In genomic region chr6:13404115-13404891, GRCh38 we compare ENCODE assay signal across 11 cellular contexts.
DNase-seq lines count a peak whose midpoint lies in the region; ATAC-seq and TF ChIP-seq lines count a peak whose summit lies in the region.
"Had no signal": no experiment of that assay in that cellular context is flagged by ENCODE, and none has a peak within 500 bp of the region (broad histone marks: within the 10 kb centered on the region; RNA-seq: fewer than 3 reads in every experiment).

No MANE protein-coding gene starts in this region.

- ATAC-seq in HG03159 (IDR thresholded peaks at IDR 0.05; ENCODE audit: unreplicated experiment) = no peak

- no peaks in the 10 kb centered on the region for H3K36me3 Mint-ChIP-seq in HFFc6 (ENCODE audit: low read depth)

- no peaks in the 10 kb centered on the region for H3K36me3 ChIP-seq in left ventricle myocardium inferior
- H3K36me3 ChIP-seq: colonic mucosa had no signal

- H3K4me3 Mint-ChIP-seq in HFFc6 = no peak overlapping the region

- H3K4me3 ChIP-seq in left ventricle myocardium inferior (no peak overlapping the region), skin epidermis (no peak overlapping the region)
- H3K4me3 ChIP-seq: colonic mucosa had no signal

- TF ChIP-seq CTCF in HFFc6 (IDR thresholded peaks at IDR 0.05) (no peak), left ventricle myocardium inferior (IDR thresholded peaks at IDR 0.05; ENCODE audit: borderline replicate concordance) (no peak)

- H3K27ac ChIP-seq in left ventricle myocardium inferior (replicated peaks) = peak overlapping the region; percentile 88
- peak overlapping the region in 11 of 21 experiments; percentile 3 to 74 (median 50) for H3K27ac ChIP-seq in skin epidermis
- H3K27ac ChIP-seq: colonic mucosa had no signal

- no peaks in the 10 kb centered on the region; the same call in 1 of the 2 replicates for H3K27me3 Mint-ChIP-seq in HFFc6 (ENCODE audit: insufficient read depth)

- DNase-seq in HFFc6 (peak; percentile 24), UCSD-AML1 (lab: John Stamatoyannopoulos, UW; ENCODE audit: unreplicated experiment) (peak; percentile 27), left ventricle myocardium inferior (no peak), DMS153 treated with DMSO at 0.1 percent for 48 hours (lab: John Stamatoyannopoulos, UW; ENCODE audit: unreplicated experiment) (no peak), C1 segment of cervical spinal cord (lab: John Stamatoyannopoulos, UW) (no peak)
- no peak for DNase-seq in activated CD4-positive, alpha-beta T cell treated with anti-CD3 and anti-CD28 coated beads for 1 hour
- DNase-seq: colonic mucosa; stimulated activated CD4-positive, alpha-beta T cell treated with anti-CD3 and anti-CD28 coated beads, Interleukin-4, amount 100 ng/mL, for 24 hours; SW 1271 had no signal

- intact Hi-C loops in left ventricle myocardium inferior (cut with micrococcal nuclease) = no loop called here

- peak overlapping the region; percentile 71 for H3K27ac Mint-ChIP-seq in HFFc6

- H3K9me3 ChIP-seq in left ventricle myocardium inferior (replicated peaks) = no peaks in the 10 kb centered on the region
- H3K9me3 ChIP-seq: colonic mucosa had no signal

- H3K4me1 ChIP-seq in left ventricle myocardium inferior = peaks cover 93% of the 10 kb centered on the region
- H3K4me1 ChIP-seq: colonic mucosa had no signal

- H3K9me3 Mint-ChIP-seq in HFFc6 = no peaks in the 10 kb centered on the region

- peaks cover 41% of the 10 kb centered on the region for H3K4me1 Mint-ChIP-seq in HFFc6 (ENCODE audit: low read depth)

- H3K27me3 ChIP-seq in left ventricle myocardium inferior (ENCODE audit: low read depth) = no peaks in the 10 kb centered on the region
- H3K27me3 ChIP-seq: colonic mucosa had no signal

Comparison
In these comparisons a context has a peak if more than half of its experiments do, and no peak if none do; other contexts are left out.
1. DNase-seq: peak in HFFc6 (single experiment) and UCSD-AML1 (single experiment); none in left ventricle myocardium inferior (single experiment), DMS153 treated with DMSO at 0.1 percent for 48 hours (single experiment), activated CD4-positive, alpha-beta T cell treated with anti-CD3 and anti-CD28 coated beads for 1 hour (single experiment) and C1 segment of cervical spinal cord (0 of 14).